In genomic region chr6:113970808-113971676, GRCh38 we compare ENCODE assay signal across 8 cellular contexts. TPM values are rescaled to one million over a fixed set of nuclear protein-coding genes. Genes with fewer than 3 reads are reported as not detected.
DNase-seq lines count a peak whose midpoint lies in the region; ATAC-seq and TF ChIP-seq lines count a peak whose summit lies in the region.

HDAC2 (minus strand) TSS chr6:113971148; CDS start chr6:113970908, 240 bp downstream.

- intact Hi-C loops in heart left ventricle (cut with DNase I), result no loop called here
- intact Hi-C loops in posterior vena cava (cut with DNase I), result loop anchor here in 1 of 2 donors (10.0 kb wide), 1 partner anchor 134 kb away; no protein-coding TSS in a partner anchor
- intact Hi-C loops in upper lobe of right lung (cut with DNase I), result no loop called here

- H3K9me3 ChIP-seq in heart left ventricle, result no peaks in the 10 kb centered on the region
- H3K9me3 ChIP-seq in upper lobe of right lung, result no peaks in the 10 kb centered on the region

- H3K4me3 ChIP-seq in heart left ventricle, result peak within 1 kb of the TSS; percentile 84 to 100 (median 93)
- H3K4me3 ChIP-seq in upper lobe of right lung, result peak within 1 kb of the TSS; percentile 91

- TF ChIP-seq POLR2A in heart left ventricle (IDR thresholded peaks at IDR 0.05), result peak in 1 of 2 donors; percentile 45

- DNase-seq in NCI-H1092 treated with DMSO at 0.1 percent for 48 hours (lab: John Stamatoyannopoulos, UW), result peak; percentile 91
- peak; percentile 72 for DNase-seq in T follicular helper cell (ENCODE audit: low read depth)
- DNase-seq in heart left ventricle, result peak; percentile 88 to 95 (median 91)
- DNase-seq in posterior vena cava (ENCODE audit: low spot score), result peak; percentile 95
- DNase-seq in upper lobe of right lung, result peak; percentile 94

- 0 to 1% (median 1%) methylated on average over 68 to 82 of the region's 82 CpGs for WGBS in adipose tissue, 3 donors
- WGBS in heart left ventricle, 4 donors, result 0 to 1% (median 1%) methylated on average over 38 to 82 of the region's 82 CpGs

- ATAC-seq in HG02610 (IDR thresholded peaks at IDR 0.05; ENCODE audit: unreplicated experiment) (peak; percentile 85), heart left ventricle (peak; percentile 94 to 97 (median 95)), upper lobe of right lung (peak; percentile 96)

- H3K27ac ChIP-seq in adipose tissue (ENCODE audit: low read depth, low read length) (peak within 1 kb of the TSS; percentile 73), heart left ventricle (peak within 1 kb of the TSS; percentile 81 to 97 (median 92)), upper lobe of right lung (peak within 1 kb of the TSS; percentile 93)

- H3K27me3 ChIP-seq in heart left ventricle (no peaks in the 10 kb centered on the region), upper lobe of right lung (no peaks in the 10 kb centered on the region)

- H3K36me3 ChIP-seq in heart left ventricle (no peaks in the 10 kb centered on the region), upper lobe of right lung (no peaks in the 10 kb centered on the region)

- H3K4me1 ChIP-seq in heart left ventricle, result peaks cover 3 to 44% (median 25%) of the 10 kb centered on the region in 12 donors
- peaks cover 9% of the 10 kb centered on the region for H3K4me1 ChIP-seq in upper lobe of right lung

- peak; percentile 12; the same call in 1 of the 3 replicates for TF ChIP-seq CTCF in GM12872 (IDR thresholded peaks at IDR 0.05; ENCODE audit: insufficient read depth, low read depth, low read length)
- no peak for TF ChIP-seq CTCF in heart left ventricle (IDR thresholded peaks at IDR 0.05)
- no peak for TF ChIP-seq CTCF in upper lobe of right lung (IDR thresholded peaks at IDR 0.05)

RNA-seq across cellular contexts. Expression of gene HDAC2, which starts in this region (rescaled TPM):
- polyA plus RNA-seq in adipose tissue (10 to 100 TPM; 39.6 to 55.4 (median 53.2) TPM), heart left ventricle (10 to 100 TPM; 26.9 to 64.7 TPM)
- total RNA-seq in heart left ventricle (10 to 100 TPM; 18.3 to 59.6 (median 48.0) TPM), posterior vena cava (10 to 100 TPM; 54.5 to 63.6 TPM), upper lobe of right lung (62.2 TPM)

Comparison
In these comparisons a context has a peak if more than half of its experiments do, and no peak if none do; other contexts are left out.
1. Peak in every context shown above with its lines: DNase-seq, ATAC-seq, H3K4me3 ChIP-seq and H3K27ac ChIP-seq.